In genomic region chr3:12235691-12236090, GRCh38 we compare ENCODE assay signal across 14 cellular contexts. TPM values are rescaled to one million over a fixed set of nuclear protein-coding genes. Genes with fewer than 3 reads are reported as not detected.
DNase-seq lines count a peak whose midpoint lies in the region; ATAC-seq and TF ChIP-seq lines count a peak whose summit lies in the region.
"Had no signal": no experiment of that assay in that cellular context is flagged by ENCODE, and none has a peak within 500 bp of the region (broad histone marks: within the 10 kb centered on the region; RNA-seq: fewer than 3 reads in every experiment).

No MANE protein-coding gene starts in this region.

- H3K27ac ChIP-seq in RWPE1 (no peak overlapping the region), smooth muscle cell (ENCODE audit: low read depth) (peak overlapping the region; percentile 38)
- H3K27ac ChIP-seq: colonic mucosa, psoas muscle had no signal

- no peak for TF ChIP-seq CTCF in RWPE1 (conservative IDR thresholded peaks at IDR 0.05; ENCODE audit: low read depth)
- TF ChIP-seq CTCF in smooth muscle cell (IDR thresholded peaks at IDR 0.05; ENCODE audit: borderline replicate concordance, insufficient read depth, poor library complexity, severe bottlenecking), result no peak

- peak; percentile 52 for ATAC-seq in esophagus mucosa
- ATAC-seq: activated CD4-positive, CD25-positive, alpha-beta regulatory T cell treated with anti-CD3 and anti-CD28 coated beads, Interleukin-2, amount 50 U/mL, for 24 hours; psoas muscle; stimulated activated effector memory CD8-positive, alpha-beta T cell treated with anti-CD3 and anti-CD28 coated beads, Interleukin-12 subunit alpha, Interleukin-12 subunit beta, amount 100 ng/mL, for 72 hours had no signal

- H4K20me1 ChIP-seq in smooth muscle cell (ENCODE audit: low read depth), result no peaks in the 10 kb centered on the region

- H3K79me2 ChIP-seq in smooth muscle cell (ENCODE audit: low read depth), result no peaks in the 10 kb centered on the region

- peak overlapping the region; percentile 15 for H3K4me3 ChIP-seq in smooth muscle cell
- H3K4me3 ChIP-seq: colonic mucosa, psoas muscle had no signal

- no peaks in the 10 kb centered on the region for H3K36me3 ChIP-seq in smooth muscle cell (ENCODE audit: low read depth)
- H3K36me3 ChIP-seq: colonic mucosa had no signal

- H2AFZ ChIP-seq in smooth muscle cell (ENCODE audit: low read depth), result no peak overlapping the region

- DNase-seq in H4 (ENCODE audit: low spot score) (peak; percentile 33), RWPE1 (ENCODE audit: low spot score) (peak; percentile 43), smooth muscle cell (lab: John Stamatoyannopoulos, UW; ENCODE audit: unreplicated experiment) (no peak), NCI-H526 (lab: John Stamatoyannopoulos, UW) (no peak), middle frontal gyrus (ENCODE audit: extremely low spot score, low spot score) (no peak), cortex of kidney (lab: John Stamatoyannopoulos, UW) (no peak)
- DNase-seq: activated naive CD8-positive, alpha-beta T cell treated with anti-CD3 and anti-CD28 coated beads, Interleukin-2, amount 10 ng/mL, durations not matched to agents 7 days and 5 days; colonic mucosa; GF-D8; psoas muscle; stimulated activated CD4-positive, alpha-beta T cell treated with anti-CD3 and anti-CD28 coated beads, Interleukin-2, amount 100 ng/mL, for 24 hours had no signal

- H3K4me1 ChIP-seq in smooth muscle cell (ENCODE audit: low read depth), result peaks cover 7% of the 10 kb centered on the region
- H3K4me1 ChIP-seq: psoas muscle had no signal

- H3K27me3 ChIP-seq in smooth muscle cell (ENCODE audit: low read depth), result peaks cover 10% of the 10 kb centered on the region
- H3K27me3 ChIP-seq: colonic mucosa had no signal

- 8% methylated on average over 4 of the region's 4 CpGs for WGBS in smooth muscle cell (ENCODE audit: low lambda C conversion rate)

- no peaks in the 10 kb centered on the region for H3K9me3 ChIP-seq in smooth muscle cell (replicated peaks; ENCODE audit: low read depth)
- H3K9me3 ChIP-seq: colonic mucosa, psoas muscle had no signal

- H3K9ac ChIP-seq in smooth muscle cell (ENCODE audit: low read depth), result no peak overlapping the region

- H3F3A ChIP-seq in smooth muscle cell (ENCODE audit: low read depth), result no peaks in the 10 kb centered on the region

- POLR2A ChIA-PET in RWPE1 (lab: Yijun Ruan, JAX; ENCODE audit: low non-redundant PET), result no interaction called here

- peak overlapping the region; percentile 78 for H3K4me2 ChIP-seq in smooth muscle cell

- CTCF ChIA-PET in RWPE1 (lab: Yijun Ruan, JAX), result no interaction called here

RNA-seq across cellular contexts. Expression of gene PPARG, which starts 53.2 kb away (rescaled TPM):
- total RNA-seq in H4 (2014; rRNA removed; shearing (Covaris generic)), result 34.7 and 36.8 TPM in 2 replicates
- total RNA-seq in esophagus mucosa, result 13.3 TPM
- 8.5 and 10.2 TPM in 2 replicates for total RNA-seq in smooth muscle cell
- polyA plus RNA-seq in smooth muscle cell, result 1.5 and 7.8 TPM in 2 replicates

Comparison
In these comparisons a context has a peak if more than half of its experiments do, and no peak if none do; other contexts are left out.
1. DNase-seq: peak in H4 (single experiment) and RWPE1 (single experiment); none in smooth muscle cell (single experiment), NCI-H526 (0 of 2), middle frontal gyrus (single experiment) and cortex of kidney (single experiment).